24 cellular contexts compared by ENCODE assay signal in genomic region chr14:94008234-94008633, GRCh38. TPM values are rescaled to one million over a fixed set of nuclear protein-coding genes. Genes with fewer than 3 reads are reported as not detected.
"Had no signal": no experiment of that assay in that cellular context is flagged by ENCODE, and none has a peak within 500 bp of the region (broad histone marks: within the 10 kb centered on the region; RNA-seq: fewer than 3 reads in every experiment).

No MANE protein-coding gene starts in this region.

- H3K36me3 ChIP-seq: SJCRH30, thoracic aorta, upper lobe of right lung had no signal

- ATAC-seq: natural killer cell, right cardiac atrium, upper lobe of right lung had no signal

- H3K4me1 ChIP-seq: upper lobe of right lung had no signal

- H3K4me3 ChIP-seq: SJCRH30, thoracic aorta, upper lobe of right lung had no signal

- H3K9me3 Mint-ChIP-seq: activated T-helper 2 cell treated with anti-CD3 and anti-CD28 coated beads, Interferon-gamma antibody, Interleukin-2, Interleukin-4, amounts not matched to agents 10 μg/mL and 5 μg/mL and 100 μg/mL, durations not matched to agents 14 hours and 24 hours and 36 hours; natural killer cell; stimulated activated naive CD8-positive, alpha-beta T cell treated with anti-CD3 and anti-CD28 coated beads, Interleukin-15, Interleukin-2, amounts not matched to agents 100 ng/mL and 50 ng/mL, for 24 hours had no signal

- H3K27ac Mint-ChIP-seq: activated T-helper 2 cell treated with anti-CD3 and anti-CD28 coated beads, Interferon-gamma antibody, Interleukin-2, Interleukin-4, amounts not matched to agents 10 μg/mL and 5 μg/mL and 100 μg/mL, durations not matched to agents 14 hours and 24 hours and 36 hours; natural killer cell; stimulated activated naive CD8-positive, alpha-beta T cell treated with anti-CD3 and anti-CD28 coated beads, Interleukin-15, Interleukin-2, amounts not matched to agents 100 ng/mL and 50 ng/mL, for 24 hours had no signal

- H3K9me3 ChIP-seq: SJCRH30, thoracic aorta, upper lobe of right lung had no signal

- H3K36me3 Mint-ChIP-seq: natural killer cell had no signal

- DNase-seq: activated CD4-positive, alpha-beta T cell treated with anti-CD3 and anti-CD28 coated beads, Interleukin-2, amount 50 U/mL, for 4 hours; activated CD4-positive, CD25-positive, alpha-beta regulatory T cell; activated CD8-positive, alpha-beta memory T cell treated with anti-CD3 and anti-CD28 coated beads, Interleukin-2, amount 50 U/mL, for 4 hours; dermis blood vessel endothelial cell; foreskin melanocyte; kidney glomerular epithelial cell; mesendoderm; natural killer cell; SJCRH30; small intestine; stimulated activated CD4-positive, alpha-beta T cell treated with anti-CD3 and anti-CD28 coated beads, Interleukin-4, amount 100 ng/mL, for 4 hours; stimulated activated CD8-positive, alpha-beta memory T cell treated with anti-CD3 and anti-CD28 coated beads, Interleukin-4, amount 100 ng/mL, for 48 hours; upper lobe of right lung had no signal

- H3K4me3 Mint-ChIP-seq: natural killer cell; stimulated activated naive CD8-positive, alpha-beta T cell treated with anti-CD3 and anti-CD28 coated beads, Interleukin-15, Interleukin-2, amounts not matched to agents 100 ng/mL and 50 ng/mL, for 24 hours had no signal

- H3K27ac ChIP-seq: epithelial cell of prostate, SJCRH30, thoracic aorta, upper lobe of right lung had no signal

RNA-seq across cellular contexts. Expression of gene CCDC197, which starts 11.1 kb away (rescaled TPM):
- total RNA-seq: astrocyte; chondrocyte; dermis blood vessel endothelial cell; fibroblast of lung; lower leg skin; natural killer cell; posterior vena cava; SJCRH30; T-helper 2 cell treated with Interferon-gamma antibody and Interleukin-4, amounts not matched to agents 100 ng/mL and 5 ng/mL, for 36 hours; thoracic aorta; upper lobe of right lung had no signal

RNA-seq across cellular contexts. Expression of gene ASB2, which starts 31.9 kb away (rescaled TPM):
- total RNA-seq: dermis blood vessel endothelial cell had no signal
